Comparison of ENCODE assay signal across 21 cellular contexts in genomic region chr5:164958688-164959087, GRCh38.
DNase-seq lines count a peak whose midpoint lies in the region; ATAC-seq and TF ChIP-seq lines count a peak whose summit lies in the region.
"Had no signal": no experiment of that assay in that cellular context is flagged by ENCODE, and none has a peak within 500 bp of the region (broad histone marks: within the 10 kb centered on the region; RNA-seq: fewer than 3 reads in every experiment).

No MANE protein-coding gene starts in this region.

- no peaks in the 10 kb centered on the region for H3K9me3 Mint-ChIP-seq in type B pancreatic cell
- H3K9me3 Mint-ChIP-seq: activated T-helper 1 cell treated with anti-CD3 and anti-CD28 coated beads, Interleukin-12 subunit alpha, Interleukin-12 subunit beta, Interleukin-2, Interleukin-4 antibody, amounts not matched to agents 30 ng/mL and 10 ng/mL and 1 ng/mL, durations not matched to agents 14 hours and 24 hours and 36 hours had no signal

- no peaks in the 10 kb centered on the region for H3K9me3 ChIP-seq in Panc1 (ENCODE audit: control insufficient read depth, insufficient read depth, low read depth, low read length)
- H3K9me3 ChIP-seq: upper lobe of right lung had no signal

- H3K4me1 ChIP-seq in Panc1 (ENCODE audit: control insufficient read depth, insufficient read depth, low read length): no peaks in the 10 kb centered on the region
- H3K4me1 ChIP-seq: upper lobe of right lung had no signal

- no peaks in the 10 kb centered on the region for H3K36me3 Mint-ChIP-seq in type B pancreatic cell
- H3K36me3 Mint-ChIP-seq: activated naive CD8-positive, alpha-beta T cell treated with anti-CD3 and anti-CD28 coated beads for 36 hours; CD4-positive, CD25-positive, alpha-beta regulatory T cell had no signal

- TF ChIP-seq CTCF in Panc1 (IDR thresholded peaks at IDR 0.05) (peak; percentile 4; the same call in 1 of the 2 replicates), fibroblast of mammary gland (conservative IDR thresholded peaks at IDR 0.05; ENCODE audit: control insufficient read depth, insufficient read depth, low read depth, low read length) (no peak), type B pancreatic cell (conservative IDR thresholded peaks at IDR 0.05) (peak; percentile 64)

- H3K4me3 ChIP-seq in Panc1 (ENCODE audit: low read depth in 2 of 2, low read length in 2 of 2) (no peak overlapping the region), fibroblast of mammary gland (ENCODE audit: control insufficient read depth, low read depth, low read length) (no peak overlapping the region)
- H3K4me3 ChIP-seq: lung, upper lobe of right lung had no signal

- DNase-seq in DMS53 (lab: John Stamatoyannopoulos, UW) (peak; percentile 26), DMS53 treated with DMSO at 0.1 percent for 48 hours (lab: John Stamatoyannopoulos, UW; ENCODE audit: unreplicated experiment) (no peak), Panc1 (ENCODE audit: low read depth, low spot score) (no peak), fibroblast of mammary gland (ENCODE audit: low read depth) (peak; percentile 0), type B pancreatic cell (ENCODE audit: extremely low spot score, unreplicated experiment) (no peak), LoVo (ENCODE audit: low spot score) (no peak), Right ventricle myocardium superior (no peak), NCI-H526 (lab: John Stamatoyannopoulos, UW) (no peak)
- DNase-seq: activated CD4-positive, alpha-beta T cell treated with anti-CD3 and anti-CD28 coated beads for 36 hours; activated naive CD8-positive, alpha-beta T cell treated with anti-CD3 and anti-CD28 coated beads for 36 hours; CD4-positive, CD25-positive, alpha-beta regulatory T cell; DMS79; islet precursor cell; NCI-H1105; NCI-H748 treated with DMSO at 0.1 percent for 48 hours; stimulated activated naive CD8-positive, alpha-beta T cell treated with anti-CD3 and anti-CD28 coated beads, Interleukin-15, amount 100 ng/mL, for 72 hours; upper lobe of right lung had no signal

- no TSS peak for BruUV-seq in Panc1 (replicated peaks; lab: Mats Ljungman, UMichigan)

- H3K36me3 ChIP-seq in Panc1 (ENCODE audit: control insufficient read depth, insufficient read depth, low read length): no peaks in the 10 kb centered on the region
- H3K36me3 ChIP-seq: upper lobe of right lung had no signal

- CTCF ChIA-PET in Panc1 (lab: Charles Lee): no interaction called here

- intact Hi-C loops in Panc1 (cut with micrococcal nuclease; ENCODE audit: unreplicated experiment): no loop called here
- intact Hi-C loops in Right ventricle myocardium superior (cut with DNase I): no loop called here

- no peaks in the 10 kb centered on the region for H3K27me3 ChIP-seq in Panc1 (ENCODE audit: control insufficient read depth, insufficient read depth, low read length)
- H3K27me3 ChIP-seq: upper lobe of right lung had no signal

- no peaks in the 10 kb centered on the region for H3K4me1 Mint-ChIP-seq in type B pancreatic cell (ENCODE audit: unreplicated experiment)
- H3K4me1 Mint-ChIP-seq: activated CD4-positive, alpha-beta T cell treated with anti-CD3 and anti-CD28 coated beads for 36 hours; activated naive CD8-positive, alpha-beta T cell treated with anti-CD3 and anti-CD28 coated beads for 36 hours; CD4-positive, CD25-positive, alpha-beta regulatory T cell; stimulated activated naive CD8-positive, alpha-beta T cell treated with anti-CD3 and anti-CD28 coated beads, Interleukin-15, amount 100 ng/mL, for 72 hours had no signal

- no peak overlapping the region for H3K4me3 Mint-ChIP-seq in type B pancreatic cell
- H3K4me3 Mint-ChIP-seq: activated CD4-positive, alpha-beta T cell treated with anti-CD3 and anti-CD28 coated beads for 36 hours; activated naive CD8-positive, alpha-beta T cell treated with anti-CD3 and anti-CD28 coated beads for 36 hours; activated T-helper 1 cell treated with anti-CD3 and anti-CD28 coated beads, Interleukin-12 subunit alpha, Interleukin-12 subunit beta, Interleukin-2, Interleukin-4 antibody, amounts not matched to agents 30 ng/mL and 10 ng/mL and 1 ng/mL, durations not matched to agents 14 hours and 24 hours and 36 hours; CD4-positive, CD25-positive, alpha-beta regulatory T cell; stimulated activated naive CD8-positive, alpha-beta T cell treated with anti-CD3 and anti-CD28 coated beads, Interleukin-15, amount 100 ng/mL, for 72 hours had no signal

- in situ Hi-C loops in Panc1 (cut with HindIII; ENCODE audit: low pct_unique_long_range_greater_than_20kb, low sequenced_read_pairs): no loop called here

- no peak for ATAC-seq in Panc1
- ATAC-seq in Right ventricle myocardium superior (ENCODE audit: poor library complexity): no peak
- ATAC-seq: activated CD4-positive, alpha-beta T cell treated with anti-CD3 and anti-CD28 coated beads for 36 hours; stimulated activated naive CD8-positive, alpha-beta T cell treated with anti-CD3 and anti-CD28 coated beads, Interleukin-15, amount 100 ng/mL, for 72 hours; upper lobe of right lung had no signal

- POLR2A ChIA-PET in Panc1 (lab: Charles Lee): interaction anchor here (0.6 kb wide), 1 partner anchor 849 kb away, joined by 3 read pairs; no protein-coding TSS in a partner anchor

- H3K27ac Mint-ChIP-seq in type B pancreatic cell: no peak overlapping the region
- H3K27ac Mint-ChIP-seq: activated CD4-positive, alpha-beta T cell treated with anti-CD3 and anti-CD28 coated beads for 36 hours; activated naive CD8-positive, alpha-beta T cell treated with anti-CD3 and anti-CD28 coated beads for 36 hours; activated T-helper 1 cell treated with anti-CD3 and anti-CD28 coated beads, Interleukin-12 subunit alpha, Interleukin-12 subunit beta, Interleukin-2, Interleukin-4 antibody, amounts not matched to agents 30 ng/mL and 10 ng/mL and 1 ng/mL, durations not matched to agents 14 hours and 24 hours and 36 hours; CD4-positive, CD25-positive, alpha-beta regulatory T cell; stimulated activated naive CD8-positive, alpha-beta T cell treated with anti-CD3 and anti-CD28 coated beads, Interleukin-15, amount 100 ng/mL, for 72 hours had no signal

- H3K27me3 Mint-ChIP-seq in type B pancreatic cell: no peaks in the 10 kb centered on the region
- H3K27me3 Mint-ChIP-seq: activated CD4-positive, alpha-beta T cell treated with anti-CD3 and anti-CD28 coated beads for 36 hours; activated naive CD8-positive, alpha-beta T cell treated with anti-CD3 and anti-CD28 coated beads for 36 hours; CD4-positive, CD25-positive, alpha-beta regulatory T cell; stimulated activated naive CD8-positive, alpha-beta T cell treated with anti-CD3 and anti-CD28 coated beads, Interleukin-15, amount 100 ng/mL, for 72 hours had no signal

- no peak overlapping the region for H3K27ac ChIP-seq in Panc1 (ENCODE audit: low read length)
- H3K27ac ChIP-seq: KMS-11, RWPE1, upper lobe of right lung had no signal

Comparison
In these comparisons a context has a peak if more than half of its experiments do, and no peak if none do; other contexts are left out.
1. DNase-seq: peak in DMS53 (single experiment) and fibroblast of mammary gland (single experiment); none in DMS53 treated with DMSO at 0.1 percent for 48 hours (single experiment), Panc1 (single experiment), type B pancreatic cell (single experiment), LoVo (single experiment), Right ventricle myocardium superior (single experiment) and NCI-H526 (0 of 2).